Comparison of ENCODE assay signal across 25 cellular contexts in the genomic region with DNA sequence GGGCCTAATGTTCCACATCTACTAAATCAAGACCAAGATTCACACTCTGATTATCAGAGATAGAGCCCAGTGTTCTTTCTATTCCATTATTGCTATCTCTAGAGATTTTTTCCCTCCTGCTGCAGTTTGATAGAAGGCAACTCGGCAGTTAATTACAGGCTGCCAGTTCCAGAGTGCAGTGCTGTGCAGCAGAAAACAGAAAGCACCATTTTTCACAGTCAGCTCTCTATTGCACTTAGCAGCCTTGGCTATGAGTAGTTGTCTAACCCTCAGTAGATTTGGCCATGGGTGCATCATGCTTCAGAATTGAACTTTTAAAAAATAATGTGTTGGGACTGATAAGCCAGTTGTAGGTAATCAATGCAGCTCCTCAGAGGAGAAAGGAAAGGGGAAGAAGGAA.
"Had no signal": no experiment of that assay in that cellular context is flagged by ENCODE, and none has a peak within 500 bp of the region (broad histone marks: within the 10 kb centered on the region; RNA-seq: fewer than 3 reads in every experiment).

No MANE protein-coding gene starts in this region.

- DNase-seq: activated CD4-positive, alpha-beta memory T cell treated with anti-CD3 and anti-CD28 coated beads, Interleukin-2, amount 10 ng/mL, durations not matched to agents 7 days and 5 days; activated CD4-positive, alpha-beta T cell treated with anti-CD3 and anti-CD28 coated beads, Interleukin-2, amount 10 ng/mL, durations not matched to agents 7 days and 5 days; activated CD8-positive, alpha-beta memory T cell treated with anti-CD3 and anti-CD28 coated beads, Interleukin-2, amount 50 U/mL, for 48 hours; activated gamma-delta T cell; activated naive CD4-positive, alpha-beta T cell treated with anti-CD3 and anti-CD28 coated beads, Interleukin-2, amount 10 ng/mL, durations not matched to agents 7 days and 5 days; activated naive CD8-positive, alpha-beta T cell treated with anti-CD3 and anti-CD28 coated beads, Interleukin-2, amount 10 ng/mL, durations not matched to agents 7 days and 5 days; activated T-cell treated with anti-CD3 and anti-CD28 coated beads, Interleukin-2, amount 50 U/mL, for 24 hours; brain microvascular endothelial cell; dorsolateral prefrontal cortex; effector memory CD4-positive, alpha-beta T cell; kidney glomerular epithelial cell; left lung; lower lobe of right lung; mesenchymal stem cell; naive thymus-derived CD8-positive, alpha-beta T cell; occipital lobe; psoas muscle; sigmoid colon; small intestine; stimulated activated CD4-positive, alpha-beta T cell treated with anti-CD3 and anti-CD28 coated beads, Interleukin-4, amount 100 ng/mL, for 24 hours; uterus had no signal

- H3K4me3 ChIP-seq: ascending aorta, coronary artery, dorsolateral prefrontal cortex, left lung, lower lobe of right lung, neural progenitor cell, psoas muscle, sigmoid colon, uterus had no signal

- H3K27me3 ChIP-seq: ascending aorta, brain microvascular endothelial cell, left lung, neural progenitor cell, sigmoid colon, uterus had no signal

- H3K36me3 ChIP-seq: ascending aorta, brain microvascular endothelial cell, left lung, lower lobe of right lung, neural progenitor cell, sigmoid colon, uterus had no signal

- ATAC-seq: left lung; lower lobe of right lung; naive thymus-derived CD8-positive, alpha-beta T cell; psoas muscle; stimulated activated effector memory CD8-positive, alpha-beta T cell treated with anti-CD3 and anti-CD28 coated beads, Interleukin-12 subunit alpha, Interleukin-12 subunit beta, amount 100 ng/mL, for 72 hours had no signal
